In genomic region chr2:96353032-96353561, GRCh38 we compare ENCODE assay signal across 10 cellular contexts. TPM values are rescaled to one million over a fixed set of nuclear protein-coding genes. Genes with fewer than 3 reads are reported as not detected.
DNase-seq lines count a peak whose midpoint lies in the region; ATAC-seq, FAIRE-seq and TF ChIP-seq lines count a peak whose summit lies in the region.
"Had no signal": no experiment of that assay in that cellular context is flagged by ENCODE, and none has a peak within 500 bp of the region (broad histone marks: within the 10 kb centered on the region; RNA-seq: fewer than 3 reads in every experiment).

No MANE protein-coding gene starts in this region.

- TF ChIP-seq POLR2A in gastroesophageal sphincter (IDR thresholded peaks at IDR 0.05) = no peak
- TF ChIP-seq POLR2A in gastrocnemius medialis (IDR thresholded peaks at IDR 0.05) = no peak

- H3K9me3 ChIP-seq in gastroesophageal sphincter (no peaks in the 10 kb centered on the region), gastrocnemius medialis (no peaks in the 10 kb centered on the region)

- no peak overlapping the region for H3K4me3 ChIP-seq in gastroesophageal sphincter
- peak overlapping the region in 1 of 4 donors; percentile 14 for H3K4me3 ChIP-seq in gastrocnemius medialis

- H3K36me3 ChIP-seq in gastroesophageal sphincter (no peaks in the 10 kb centered on the region), gastrocnemius medialis (no peaks in the 10 kb centered on the region)

- in situ Hi-C loops in gastrocnemius medialis (cut with MboI; ENCODE audit: low sequenced_read_pairs in 4 of 4) = no loop called here
- in situ Hi-C loops in GM13976 (cut with MboI; ENCODE audit: low sequenced_read_pairs, unreplicated experiment) = no loop called here

- no peaks in the 10 kb centered on the region for H3K27me3 ChIP-seq in gastroesophageal sphincter
- no peaks in the 10 kb centered on the region for H3K27me3 ChIP-seq in gastrocnemius medialis

- FAIRE-seq in frontal cortex (lab: Jason Lieb, UNC) = no peak

- peak; percentile 16 for ATAC-seq in gastroesophageal sphincter
- peak; percentile 92 to 97 for ATAC-seq in gastrocnemius medialis
- ATAC-seq: activated CD4-positive, alpha-beta T cell treated with anti-CD3 and anti-CD28 coated beads for 36 hours; stimulated activated naive CD8-positive, alpha-beta T cell treated with anti-CD3 and anti-CD28 coated beads, Interleukin-15, amount 100 ng/mL, for 72 hours had no signal

- DNase-seq in EL = peak; percentile 26
- peak; percentile 69 for DNase-seq in NCI-H748 (lab: John Stamatoyannopoulos, UW; ENCODE audit: unreplicated experiment)
- peak; percentile 75 to 86 for DNase-seq in gastrocnemius medialis
- DNase-seq in frontal cortex (ENCODE audit: low spot score in 2 of 2) = no peak
- no peak for DNase-seq in GM13976 (ENCODE audit: low spot score)
- no peak for DNase-seq in NCI-H2081 treated with DMSO at 0.1 percent for 48 hours (lab: John Stamatoyannopoulos, UW)
- no peak for DNase-seq in H4 (ENCODE audit: low spot score)
- DNase-seq: activated CD4-positive, alpha-beta T cell treated with anti-CD3 and anti-CD28 coated beads for 36 hours; stimulated activated naive CD8-positive, alpha-beta T cell treated with anti-CD3 and anti-CD28 coated beads, Interleukin-15, amount 100 ng/mL, for 72 hours had no signal

- TF ChIP-seq CTCF in gastroesophageal sphincter (IDR thresholded peaks at IDR 0.05) (no peak), gastrocnemius medialis (IDR thresholded peaks at IDR 0.05 in 4 of 5, conservative IDR thresholded peaks at IDR 0.05 in 1 of 5) (no peak), GM13976 (IDR thresholded peaks at IDR 0.05; ENCODE audit: borderline replicate concordance, control extremely low read depth, extremely low read depth, insufficient read depth, missing control alignments) (no peak)

- 57 to 62% methylated on average over 2 to 7 of the region's 9 CpGs for WGBS in gastroesophageal sphincter (ENCODE audit: low coverage in 1 of 2), 2 donors

- peaks cover 0 to 7% (median 0%) of the 10 kb centered on the region in 3 donors for H3K4me1 ChIP-seq in gastroesophageal sphincter
- H3K4me1 ChIP-seq in gastrocnemius medialis = peaks cover 10 to 16% of the 10 kb centered on the region in 2 donors

- intact Hi-C loops in gastrocnemius medialis (cut with DNase I; ENCODE audit: low total_unique reads) = no loop called here

- TF ChIP-seq EP300 in gastroesophageal sphincter (IDR thresholded peaks at IDR 0.05) = no peak

- H3K27ac ChIP-seq in gastroesophageal sphincter = peak overlapping the region in 3 of 4 donors; percentile 19 to 60 (median 28)
- H3K27ac ChIP-seq in gastrocnemius medialis = peak overlapping the region; percentile 27 to 43 (median 36)

RNA-seq across cellular contexts. Expression of gene NCAPH, which starts 17.5 kb away (rescaled TPM):
- total RNA-seq in gastroesophageal sphincter (under 1 TPM in 3 of 4 donors, not detected in 1; 0.40 to 0.59 (median 0.54) TPM), gastrocnemius medialis (1 to 10 TPM in 1 of 4 donors, under 1 TPM in 3; 0.38 to 2.1 (median 0.54) TPM), frontal cortex (2.4 TPM)
- total RNA-seq in H4 (2014; rRNA removed; shearing (Covaris generic)) = 38.9 and 52.8 TPM in 2 replicates

RNA-seq across cellular contexts. Expression of gene ITPRIPL1, which starts 28.0 kb away (rescaled TPM):
- total RNA-seq in gastroesophageal sphincter (1 to 10 TPM in 1 of 4 donors, under 1 TPM in 2, not detected in 1; 0.27 to 1.0 (median 0.89) TPM), gastrocnemius medialis (1 to 10 TPM in 1 of 4 donors, under 1 TPM in 2, not detected in 1; 0.75 to 2.1 (median 0.82) TPM), frontal cortex (4.9 TPM)
- not detected in 2 replicates for total RNA-seq in H4 (2014; rRNA removed; shearing (Covaris generic))

RNA-seq across cellular contexts. Expression of gene SNRNP200, which starts 47.8 kb away (rescaled TPM):
- total RNA-seq in gastroesophageal sphincter (100 to 1,000 TPM in 2 of 4 donors, 10 to 100 TPM in 2; 63.4 to 108 (median 98.3) TPM), gastrocnemius medialis (10 to 100 TPM; 51.1 to 89.8 (median 67.4) TPM), frontal cortex (41.6 TPM)
- total RNA-seq in H4 (2014; rRNA removed; shearing (Covaris generic)) = 28.9 and 30.2 TPM in 2 replicates

Comparison
In these comparisons a context has a peak if more than half of its experiments do, and no peak if none do; other contexts are left out.
1. DNase-seq: peak in EL (single experiment), NCI-H748 (single experiment) and gastrocnemius medialis (2 of 2); none in frontal cortex (0 of 2), GM13976 (single experiment), NCI-H2081 treated with DMSO at 0.1 percent for 48 hours (single experiment) and H4 (single experiment).
2. RNA of gene NCAPH, which starts 17.5 kb away (total RNA-seq): 38.9 to 52.8 TPM in H4; 2.4 TPM in frontal cortex (single experiment), 0.38 to 2.1 TPM in gastrocnemius medialis and 0.40 to 0.59 TPM in gastroesophageal sphincter; every median in the first group is over 10 times any median in the second.